Comparison of ENCODE assay signal across 5 cellular contexts in genomic region chr12:49534122-49534521, GRCh38. TPM values are rescaled to one million over a fixed set of nuclear protein-coding genes. Genes with fewer than 3 reads are reported as not detected.
DNase-seq lines count a peak whose midpoint lies in the region; TF ChIP-seq lines count a peak whose summit lies in the region.
"Not testable (repeated sequence)": the region's sequence is repeated elsewhere in the genome, so short reads cannot be mapped to it uniquely, and the experiment has no call there.

No MANE protein-coding gene starts in this region.

- H3K36me3 ChIP-seq in sigmoid colon, stomach: not testable (repeated sequence)

- H3K27me3 ChIP-seq in sigmoid colon (peaks cover 18 to 51% (median 24%) of the 10 kb centered on the region in 3 donors), stomach (peaks cover 2 to 42% (median 22%) of the 10 kb centered on the region in 3 donors)

- 87 to 88% methylated on average over 5 of the region's 5 CpGs for WGBS in sigmoid colon, 2 donors
- WGBS in stomach, 5 donors, result 87 to 97% (median 91%) methylated on average over 5 of the region's 5 CpGs

- not testable (repeated sequence) for TF ChIP-seq EP300 in sigmoid colon (IDR thresholded peaks at IDR 0.05); stomach (IDR thresholded peaks at IDR 0.05)

- not testable (repeated sequence) for H3K9me3 ChIP-seq in sigmoid colon, stomach

- not testable (repeated sequence) for H3K4me3 ChIP-seq in sigmoid colon, stomach

- peak; percentile 23 for DNase-seq in ecto neural progenitor cell (ENCODE audit: low spot score)
- peak; percentile 12 for DNase-seq in islet precursor cell
- DNase-seq in posterior vena cava (ENCODE audit: low spot score), result peak; percentile 5
- DNase-seq in sigmoid colon, result peak; percentile 25
- DNase-seq in stomach, result peak; percentile 10

- not testable (repeated sequence) for TF ChIP-seq CTCF in sigmoid colon (IDR thresholded peaks at IDR 0.05); stomach (IDR thresholded peaks at IDR 0.05)

- intact Hi-C loops in posterior vena cava (cut with DNase I); sigmoid colon (cut with DNase I); stomach (cut with DNase I; ENCODE audit: low total_unique reads): not testable (repeated sequence)

- not testable (repeated sequence) for H3K27ac ChIP-seq in sigmoid colon, stomach

- not testable (repeated sequence) for TF ChIP-seq POLR2A in sigmoid colon (IDR thresholded peaks at IDR 0.05); stomach (IDR thresholded peaks at IDR 0.05)

- peaks cover 0 to 18% (median 18%) of the 10 kb centered on the region in 4 donors for H3K4me1 ChIP-seq in sigmoid colon
- H3K4me1 ChIP-seq in stomach, result peaks cover 16 to 22% (median 18%) of the 10 kb centered on the region in 4 donors

RNA-seq across cellular contexts. Expression of gene KCNH3, which starts 4.7 kb away (rescaled TPM):
- total RNA-seq in posterior vena cava (under 1 TPM; 0.10 to 0.28 TPM), sigmoid colon (under 1 TPM in 2 of 4 donors, not detected in 2; 0.14 to 0.83 TPM), stomach (under 1 TPM in 1 of 5 donors, not detected in 4; 0.55 TPM)
- polyA plus RNA-seq in sigmoid colon (under 1 TPM in 1 of 3 donors, not detected in 2; 0.36 TPM), stomach (under 1 TPM; 0.25 to 0.61 (median 0.44) TPM)

RNA-seq across cellular contexts. Expression of gene MCRS1, which starts 33.8 kb away (rescaled TPM):
- 10 to 100 TPM; 37.3 to 38.1 TPM for total RNA-seq in posterior vena cava
- total RNA-seq in sigmoid colon, result 10 to 100 TPM; 33.6 to 59.3 (median 48.0) TPM
- 10 to 100 TPM; 43.8 to 61.0 (median 46.0) TPM for polyA plus RNA-seq in sigmoid colon
- total RNA-seq in stomach, result 100 to 1,000 TPM in 1 of 5 donors, 10 to 100 TPM in 4; 16.5 to 322 (median 45.6) TPM
- polyA plus RNA-seq in stomach, result 10 to 100 TPM; 45.8 to 51.5 (median 51.3) TPM
